In genomic region chr11:4094348-4095291, GRCh38 we compare ENCODE assay signal across 8 cellular contexts.
A peak's percentile ranks its signal among the peaks of the same experiment; 100 is the strongest.
DNase-seq lines count a peak whose midpoint lies in the region; ATAC-seq, FAIRE-seq and TF ChIP-seq lines count a peak whose summit lies in the region.

RRM1 (plus strand) TSS chr11:4094799; CDS start chr11:4095013, 214 bp downstream.

- DNase-seq in AG09319 (ENCODE audit: extremely low read depth, low read depth) (peak; percentile 88), NCI-H446 treated with DMSO at 0.1 percent for 48 hours (lab: John Stamatoyannopoulos, UW) (peak; percentile 95), cerebellar cortex (ENCODE audit: low spot score) (peak; percentile 99)
- DNase-seq in stimulated activated CD4-positive, alpha-beta T cell treated with anti-CD3 and anti-CD28 coated beads, Interleukin-12 subunit alpha, Interleukin-12 subunit beta, amount 100 ng/mL, for 4 hours = peak; percentile 91

- ATAC-seq in GM19035 (IDR thresholded peaks at IDR 0.05; ENCODE audit: unreplicated experiment) (peak; percentile 96), HG03354 (IDR thresholded peaks at IDR 0.05; ENCODE audit: poor library complexity, severe bottlenecking, unreplicated experiment) (peak; percentile 97)
- ATAC-seq in activated CD4-positive, CD25-positive, alpha-beta regulatory T cell treated with anti-CD3 and anti-CD28 coated beads, Interleukin-2, amount 50 U/mL, for 24 hours = peak; percentile 98

- FAIRE-seq in islet of Langerhans (lab: Jason Lieb, UNC) = peak; percentile 21

- no peak for TF ChIP-seq CTCF in AG09319 (IDR thresholded peaks at IDR 0.05; ENCODE audit: low read depth, low read length)

Comparison
In these comparisons a context has a peak if more than half of its experiments do, and no peak if none do; other contexts are left out.
1. Peak in every context shown above with its lines: DNase-seq and ATAC-seq.